ENCODE assay signal across 20 cellular contexts in the genomic region with DNA sequence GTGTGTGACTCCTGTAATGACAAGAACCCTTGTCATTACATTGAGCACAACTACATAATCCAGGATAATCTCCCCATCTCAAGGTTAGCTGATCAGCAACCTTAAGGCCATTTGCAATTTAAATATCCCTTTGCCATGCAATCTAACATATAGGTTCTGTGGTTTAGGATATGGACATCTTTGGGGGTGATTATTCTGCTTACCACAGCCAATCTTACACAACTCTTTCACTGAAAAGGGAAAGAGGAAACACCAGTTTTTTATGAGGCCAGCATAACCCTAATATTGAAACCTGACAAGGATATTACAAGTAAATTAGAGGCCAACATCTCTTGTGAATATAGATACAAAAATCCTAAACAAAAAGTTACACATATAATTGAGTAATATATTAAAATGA.
"Had no signal": no experiment of that assay in that cellular context is flagged by ENCODE, and none has a peak within 500 bp of the region (broad histone marks: within the 10 kb centered on the region; RNA-seq: fewer than 3 reads in every experiment).

No MANE protein-coding gene starts in this region.

- ATAC-seq: activated CD4-positive, alpha-beta T cell treated with anti-CD3 and anti-CD28 coated beads for 36 hours; body of pancreas; gastroesophageal sphincter; psoas muscle had no signal

- H2AFZ ChIP-seq: hepatocyte had no signal

- H3K27me3 ChIP-seq: body of pancreas, gastroesophageal sphincter, hepatocyte, sigmoid colon, transverse colon had no signal

- H3K4me3 ChIP-seq: body of pancreas, gastroesophageal sphincter, hepatocyte, left ventricle myocardium inferior, psoas muscle, sigmoid colon, transverse colon had no signal

- H3K79me2 ChIP-seq: hepatocyte had no signal

- H3K36me3 ChIP-seq: WERI-Rb-1 had no signal

- H3K4me2 ChIP-seq: hepatocyte had no signal

- H3K9me3 ChIP-seq: body of pancreas, gastroesophageal sphincter, left ventricle myocardium inferior, psoas muscle, sigmoid colon, transverse colon had no signal

- DNase-seq: activated CD4-positive, alpha-beta memory T cell treated with anti-CD3 and anti-CD28 coated beads, Interleukin-2, amount 10 ng/mL, durations not matched to agents 7 days and 5 days; activated CD4-positive, alpha-beta T cell treated with anti-CD3 and anti-CD28 coated beads for 36 hours; activated naive CD4-positive, alpha-beta T cell treated with anti-CD3 and anti-CD28 coated beads, Interleukin-2, amount 10 ng/mL, durations not matched to agents 7 days and 5 days; amniotic stem cell; body of pancreas; central memory CD4-positive, alpha-beta T cell; cortex of kidney; effector memory CD4-positive, alpha-beta T cell; kidney; left ventricle myocardium inferior; nephron progenitor cell; psoas muscle; sigmoid colon; stimulated activated CD4-positive, alpha-beta T cell treated with anti-CD3 and anti-CD28 coated beads, Interleukin-2, amount 100 ng/mL, for 24 hours; stimulated activated naive CD4-positive, alpha-beta T cell; substantia nigra; transverse colon had no signal

- H3K4me1 ChIP-seq: body of pancreas, gastroesophageal sphincter, left ventricle myocardium inferior, psoas muscle, sigmoid colon, transverse colon had no signal

- H3K27ac ChIP-seq: body of pancreas, gastroesophageal sphincter, hepatocyte, left ventricle myocardium inferior, psoas muscle, sigmoid colon, transverse colon, WERI-Rb-1 had no signal
